ENCODE assay signal across 20 cellular contexts in the genomic region with DNA sequence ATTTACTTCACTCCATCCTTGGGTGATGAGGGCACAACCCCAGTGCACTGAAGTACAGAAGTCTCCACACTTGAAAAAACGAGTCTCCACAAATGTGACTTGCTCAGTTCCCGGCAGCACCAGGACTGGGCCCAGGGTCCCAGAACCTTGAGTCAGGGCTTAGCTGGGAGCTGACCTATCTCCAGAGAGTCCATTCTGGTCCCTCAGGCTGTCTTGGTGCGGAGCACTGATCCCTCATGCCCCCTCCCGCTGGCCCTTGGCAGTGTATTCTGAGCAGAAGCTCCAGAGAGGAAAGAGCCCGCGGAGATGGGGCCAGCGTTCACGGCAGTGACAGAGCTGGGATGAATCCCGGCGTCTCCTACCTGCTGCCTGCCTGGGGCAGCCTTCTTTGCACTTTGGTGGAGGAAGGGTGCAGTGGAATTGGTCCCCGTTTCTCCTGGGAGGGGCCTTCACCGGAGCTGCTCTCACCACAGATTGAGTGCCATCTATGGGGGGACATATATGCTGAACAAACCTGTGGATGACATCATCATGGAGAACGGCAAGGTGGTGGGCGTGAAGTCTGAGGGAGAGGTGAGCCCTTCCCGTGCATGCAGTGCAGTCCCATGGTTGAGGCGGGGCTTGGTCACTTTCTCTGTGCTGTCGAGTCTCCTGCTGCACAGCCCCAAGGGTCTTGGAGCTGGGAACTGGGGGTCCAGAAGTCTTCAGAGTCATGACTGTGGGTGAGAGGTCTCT.
"Had no signal": no experiment of that assay in that cellular context is flagged by ENCODE, and none has a peak within 500 bp of the region (broad histone marks: within the 10 kb centered on the region; RNA-seq: fewer than 3 reads in every experiment).

No MANE protein-coding gene starts in this region.

- H3K9me3 Mint-ChIP-seq: activated CD4-positive, alpha-beta T cell treated with anti-CD3 and anti-CD28 coated beads, Interleukin-2, amount 10 ng/mL, durations not matched to agents 24 days and 14 days; activated naive CD4-positive, alpha-beta T cell treated with anti-CD3 and anti-CD28 coated beads, Interleukin-2, amount 10 ng/mL, durations not matched to agents 7 days and 5 days; activated T-cell treated with anti-CD3 and anti-CD28 coated beads, Interleukin-2, amount 50 U/mL, for 72 hours; type B pancreatic cell had no signal

- H3K27me3 ChIP-seq: sigmoid colon, vagina had no signal

- H3K27ac ChIP-seq: lower lobe of right lung, sigmoid colon, thoracic aorta, vagina had no signal

- H3K36me3 ChIP-seq: thoracic aorta had no signal

- H3K36me3 Mint-ChIP-seq: naive B cell, type B pancreatic cell had no signal

- H3K4me3 ChIP-seq: lower lobe of right lung, sigmoid colon, smooth muscle cell, thoracic aorta, vagina had no signal

- ATAC-seq: activated T-cell treated with anti-CD3 and anti-CD28 coated beads, Interleukin-2, amount 50 U/mL, for 72 hours; lower lobe of right lung had no signal

- H3K9me3 ChIP-seq: lower lobe of right lung, sigmoid colon, thoracic aorta, vagina had no signal

- H3K27ac Mint-ChIP-seq: activated CD4-positive, alpha-beta T cell treated with anti-CD3 and anti-CD28 coated beads, Interleukin-2, amount 10 ng/mL, durations not matched to agents 24 days and 14 days; activated T-cell treated with anti-CD3 and anti-CD28 coated beads, Interleukin-2, amount 50 U/mL, for 72 hours; type B pancreatic cell had no signal

- H3K27me3 Mint-ChIP-seq: activated CD4-positive, alpha-beta T cell treated with anti-CD3 and anti-CD28 coated beads, Interleukin-2, amount 10 ng/mL, durations not matched to agents 24 days and 14 days; naive B cell; T-helper 17 cell; type B pancreatic cell had no signal

- H3K4me3 Mint-ChIP-seq: activated CD4-positive, alpha-beta T cell treated with anti-CD3 and anti-CD28 coated beads, Interleukin-2, amount 10 ng/mL, durations not matched to agents 24 days and 14 days; activated naive CD4-positive, alpha-beta T cell treated with anti-CD3 and anti-CD28 coated beads, Interleukin-2, amount 10 ng/mL, durations not matched to agents 7 days and 5 days; activated T-cell treated with anti-CD3 and anti-CD28 coated beads, Interleukin-2, amount 50 U/mL, for 72 hours; type B pancreatic cell had no signal

- DNase-seq: activated CD4-positive, alpha-beta T cell treated with anti-CD3 and anti-CD28 coated beads, Interleukin-2, amount 10 ng/mL, durations not matched to agents 24 days and 14 days; activated CD8-positive, alpha-beta memory T cell treated with anti-CD3 and anti-CD28 coated beads for 24 hours; activated CD8-positive, alpha-beta memory T cell treated with anti-CD3 and anti-CD28 coated beads, Interleukin-2, amount 50 U/mL, for 48 hours; activated effector memory CD4-positive, alpha-beta T cell treated with anti-CD3 and anti-CD28 coated beads, Interleukin-2, amount 50 U/mL, for 16 hours; activated naive CD4-positive, alpha-beta T cell treated with anti-CD3 and anti-CD28 coated beads, Interleukin-2, amount 10 ng/mL, durations not matched to agents 7 days and 5 days; activated T-cell treated with anti-CD3 and anti-CD28 coated beads, Interleukin-2, amount 50 U/mL, for 72 hours; anterior cingulate cortex; erythroblast; foreskin fibroblast; lower lobe of right lung; naive B cell; sigmoid colon; stimulated activated CD4-positive, alpha-beta T cell treated with anti-CD3 and anti-CD28 coated beads, Interleukin-2, amount 100 ng/mL, for 48 hours; stimulated activated CD8-positive, alpha-beta memory T cell treated with anti-CD3 and anti-CD28 coated beads, Interleukin-4, amount 100 ng/mL, for 48 hours; stimulated activated naive CD4-positive, alpha-beta T cell had no signal
